In genomic region chr3:186959029-186959624, GRCh38 we compare ENCODE assay signal across 18 cellular contexts. TPM values are rescaled to one million over a fixed set of nuclear protein-coding genes. Genes with fewer than 3 reads are reported as not detected.
DNase-seq lines count a peak whose midpoint lies in the region; ATAC-seq and TF ChIP-seq lines count a peak whose summit lies in the region.
"Had no signal": no experiment of that assay in that cellular context is flagged by ENCODE, and none has a peak within 500 bp of the region (broad histone marks: within the 10 kb centered on the region; RNA-seq: fewer than 3 reads in every experiment).

No MANE protein-coding gene starts in this region.

- no peak for DNase-seq in activated T-cell treated with anti-CD3 and anti-CD28 coated beads, Interleukin-2, amount 50 U/mL, for 72 hours
- no peak for DNase-seq in activated T-cell treated with anti-CD3 and anti-CD28 coated beads, Interleukin-2, amount 50 U/mL, for 48 hours
- DNase-seq in activated B cell treated with CpG ODN at 0.5 μM for 24 hours (no peak), NCI-H128 (lab: John Stamatoyannopoulos, UW; ENCODE audit: unreplicated experiment) (no peak), GM19240 (ENCODE audit: insufficient read length, low spot score) (no peak), T-helper 17 cell (no peak)
- DNase-seq: activated CD4-positive, alpha-beta T cell treated with anti-CD3 and anti-CD28 coated beads, Interleukin-2, amount 10 ng/mL, durations not matched to agents 24 days and 14 days; aorta; colonic mucosa; NCI-H187; NCI-H524 treated with DMSO at 0.1 percent for 48 hours; Peyer's patch; right lobe of liver; stimulated activated CD4-positive, alpha-beta T cell treated with anti-CD3 and anti-CD28 coated beads, Interleukin-2, amount 100 ng/mL, for 48 hours; T-helper 2 cell; trophoblast cell had no signal

- no peaks in the 10 kb centered on the region for H3K27me3 Mint-ChIP-seq in activated T-cell treated with anti-CD3 and anti-CD28 coated beads, Interleukin-2, amount 50 U/mL, for 72 hours (ENCODE audit: low read depth)
- no peaks in the 10 kb centered on the region for H3K27me3 Mint-ChIP-seq in activated B cell treated with CpG ODN at 0.5 μM for 24 hours
- H3K27me3 Mint-ChIP-seq in stimulated activated memory B cell treated with anti-CD40 and anti-IgM and Interleukin-4, amounts not matched to agents 10 μg/mL and 1 μg/mL and 100 μg/mL, for 72 hours, result no peaks in the 10 kb centered on the region
- H3K27me3 Mint-ChIP-seq in T-helper 17 cell, result no peaks in the 10 kb centered on the region
- H3K27me3 Mint-ChIP-seq: activated CD4-positive, alpha-beta T cell treated with anti-CD3 and anti-CD28 coated beads, Interleukin-2, amount 10 ng/mL, durations not matched to agents 24 days and 14 days had no signal

- H3K4me3 Mint-ChIP-seq in activated T-cell treated with anti-CD3 and anti-CD28 coated beads, Interleukin-2, amount 50 U/mL, for 72 hours, result no peak overlapping the region
- H3K4me3 Mint-ChIP-seq in activated B cell treated with CpG ODN at 0.5 μM for 24 hours (peak overlapping the region; percentile 45), T-helper 17 cell (no peak overlapping the region)
- peak overlapping the region; percentile 8 for H3K4me3 Mint-ChIP-seq in stimulated activated memory B cell treated with anti-CD40 and anti-IgM and Interleukin-4, amounts not matched to agents 10 μg/mL and 1 μg/mL and 100 μg/mL, for 72 hours
- H3K4me3 Mint-ChIP-seq: activated CD4-positive, alpha-beta T cell treated with anti-CD3 and anti-CD28 coated beads, Interleukin-2, amount 10 ng/mL, durations not matched to agents 24 days and 14 days had no signal

- H3K4me1 Mint-ChIP-seq in activated T-cell treated with anti-CD3 and anti-CD28 coated beads, Interleukin-2, amount 50 U/mL, for 72 hours (ENCODE audit: low read depth), result peaks cover 64% of the 10 kb centered on the region
- H3K4me1 Mint-ChIP-seq in activated B cell treated with CpG ODN at 0.5 μM for 24 hours, result peaks cover 82% of the 10 kb centered on the region
- peaks cover 67% of the 10 kb centered on the region for H3K4me1 Mint-ChIP-seq in stimulated activated memory B cell treated with anti-CD40 and anti-IgM and Interleukin-4, amounts not matched to agents 10 μg/mL and 1 μg/mL and 100 μg/mL, for 72 hours
- H3K4me1 Mint-ChIP-seq in T-helper 17 cell, result peaks cover 54% of the 10 kb centered on the region

- no peaks in the 10 kb centered on the region for H3K9me3 Mint-ChIP-seq in activated T-cell treated with anti-CD3 and anti-CD28 coated beads, Interleukin-2, amount 50 U/mL, for 72 hours
- no peaks in the 10 kb centered on the region for H3K9me3 Mint-ChIP-seq in activated B cell treated with CpG ODN at 0.5 μM for 24 hours
- no peaks in the 10 kb centered on the region for H3K9me3 Mint-ChIP-seq in stimulated activated memory B cell treated with anti-CD40 and anti-IgM and Interleukin-4, amounts not matched to agents 10 μg/mL and 1 μg/mL and 100 μg/mL, for 72 hours
- H3K9me3 Mint-ChIP-seq: activated CD4-positive, alpha-beta T cell treated with anti-CD3 and anti-CD28 coated beads, Interleukin-2, amount 10 ng/mL, durations not matched to agents 24 days and 14 days had no signal

- POLR2A ChIA-PET in activated B cell treated with CpG ODN at 0.5 μM for 24 hours (lab: Charles Lee), result interaction anchor here (0.7 to 2.3 kb wide), 18 partner anchors 10 to 417 kb away, joined by 3 to 10 read pairs (median 3); partner anchors contain the start of genes RPL39L and ST6GAL1

- no peaks in the 10 kb centered on the region for H3K9me3 ChIP-seq in T-helper 17 cell (ENCODE audit: control insufficient read depth, low read length, poor library complexity, severe bottlenecking)
- H3K9me3 ChIP-seq: colonic mucosa, Peyer's patch, right lobe of liver had no signal

- CTCF ChIA-PET in activated B cell treated with CpG ODN at 0.5 μM for 24 hours (lab: Charles Lee), result interaction anchor here (0.5 to 1.9 kb wide), 11 partner anchors 13 to 180 kb away, joined by 3 to 5 read pairs (median 3); partner anchors contain the start of genes RPL39L and ST6GAL1

- peak overlapping the region; percentile 30 for H3K27ac Mint-ChIP-seq in activated T-cell treated with anti-CD3 and anti-CD28 coated beads, Interleukin-2, amount 50 U/mL, for 72 hours
- peak overlapping the region; percentile 75 for H3K27ac Mint-ChIP-seq in activated B cell treated with CpG ODN at 0.5 μM for 24 hours
- H3K27ac Mint-ChIP-seq in stimulated activated memory B cell treated with anti-CD40 and anti-IgM and Interleukin-4, amounts not matched to agents 10 μg/mL and 1 μg/mL and 100 μg/mL, for 72 hours, result peak overlapping the region; percentile 63
- H3K27ac Mint-ChIP-seq in T-helper 17 cell, result no peak overlapping the region
- H3K27ac Mint-ChIP-seq: activated CD4-positive, alpha-beta T cell treated with anti-CD3 and anti-CD28 coated beads, Interleukin-2, amount 10 ng/mL, durations not matched to agents 24 days and 14 days had no signal

- ATAC-seq in activated T-cell treated with anti-CD3 and anti-CD28 coated beads, Interleukin-2, amount 50 U/mL, for 72 hours (replicated peaks in 1 of 2), result no peak
- ATAC-seq in GM21786 (IDR thresholded peaks at IDR 0.05; ENCODE audit: unreplicated experiment), result peak; percentile 53
- ATAC-seq in activated B cell treated with CpG ODN at 0.5 μM for 24 hours (ENCODE audit: low read depth), result peak; percentile 75
- peak; percentile 83 for ATAC-seq in stimulated activated memory B cell treated with anti-CD40 and anti-IgM and Interleukin-4, amounts not matched to agents 10 μg/mL and 1 μg/mL and 100 μg/mL, for 72 hours
- ATAC-seq in T-helper 17 cell, result no peak

- TF ChIP-seq CTCF in activated B cell treated with CpG ODN at 0.5 μM for 24 hours (IDR thresholded peaks at IDR 0.05), result no peak

- peaks cover 13 to 33% of the 10 kb centered on the region in 2 donors for H3K36me3 Mint-ChIP-seq in activated T-cell treated with anti-CD3 and anti-CD28 coated beads, Interleukin-2, amount 50 U/mL, for 72 hours (ENCODE audit: insufficient read depth in 2 of 2)
- peaks cover 43% of the 10 kb centered on the region for H3K36me3 Mint-ChIP-seq in activated B cell treated with CpG ODN at 0.5 μM for 24 hours (ENCODE audit: low read depth)
- H3K36me3 Mint-ChIP-seq in stimulated activated memory B cell treated with anti-CD40 and anti-IgM and Interleukin-4, amounts not matched to agents 10 μg/mL and 1 μg/mL and 100 μg/mL, for 72 hours, result peaks cover 29% of the 10 kb centered on the region
- H3K36me3 Mint-ChIP-seq in T-helper 17 cell (ENCODE audit: low read depth), result peaks cover 8% of the 10 kb centered on the region

- intact Hi-C loops in activated B cell treated with CpG ODN at 0.5 μM for 24 hours (cut with micrococcal nuclease), result loop anchor here (2.0 kb wide), 2 partner anchors 28 to 58 kb away; no protein-coding TSS in a partner anchor

RNA-seq across cellular contexts. Expression of gene ST6GAL1, which starts 28.8 kb away (rescaled TPM):
- 100 to 1,000 TPM in 1 of 2 donors, 10 to 100 TPM in 1; 98.1 to 104 TPM for total RNA-seq in activated T-cell treated with anti-CD3 and anti-CD28 coated beads, Interleukin-2, amount 50 U/mL, for 72 hours
- 294 and 328 TPM in 2 replicates for total RNA-seq in activated B cell treated with CpG ODN at 0.5 μM for 24 hours
- total RNA-seq in T-helper 17 cell, result 100 to 1,000 TPM; 109 to 134 TPM

Comparison
In these comparisons a context has a peak if more than half of its experiments do, and no peak if none do; other contexts are left out.
1. ATAC-seq: peak in GM21786 (single experiment), activated B cell treated with CpG ODN at 0.5 μM for 24 hours (single experiment) and stimulated activated memory B cell treated with anti-CD40 and anti-IgM and Interleukin-4, amounts not matched to agents 10 μg/mL and 1 μg/mL and 100 μg/mL, for 72 hours (single experiment); none in activated T-cell treated with anti-CD3 and anti-CD28 coated beads, Interleukin-2, amount 50 U/mL, for 72 hours (0 of 2) and T-helper 17 cell (single experiment).
2. H3K4me3 Mint-ChIP-seq: peak in activated B cell treated with CpG ODN at 0.5 μM for 24 hours (single experiment) and stimulated activated memory B cell treated with anti-CD40 and anti-IgM and Interleukin-4, amounts not matched to agents 10 μg/mL and 1 μg/mL and 100 μg/mL, for 72 hours (single experiment); none in activated T-cell treated with anti-CD3 and anti-CD28 coated beads, Interleukin-2, amount 50 U/mL, for 72 hours (0 of 2) and T-helper 17 cell (single experiment).